ENCODE assay signal across 14 cellular contexts in the genomic region with DNA sequence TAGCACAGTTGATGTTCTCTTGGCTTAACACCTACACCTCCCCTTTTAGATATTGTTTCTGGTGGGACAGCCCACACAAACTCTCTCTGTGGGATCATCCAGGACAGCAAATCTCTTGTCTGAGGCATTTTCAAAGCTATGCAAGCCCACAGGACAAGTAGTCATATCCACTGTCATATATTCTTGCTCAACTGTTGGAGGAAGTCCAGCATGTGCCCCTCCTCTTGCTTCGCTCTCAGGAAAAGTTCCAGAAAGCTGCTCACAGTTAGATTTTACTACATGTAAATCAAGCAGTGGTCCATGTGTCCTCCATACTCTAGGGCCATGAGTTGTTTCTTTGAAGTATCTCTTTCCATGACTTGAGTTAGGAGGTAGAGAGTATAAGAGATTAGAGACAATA.
DNase-seq lines count a peak whose midpoint lies in the region; TF ChIP-seq lines count a peak whose summit lies in the region.
"Had no signal": no experiment of that assay in that cellular context is flagged by ENCODE, and none has a peak within 500 bp of the region (broad histone marks: within the 10 kb centered on the region; RNA-seq: fewer than 3 reads in every experiment).

No MANE protein-coding gene starts in this region.

- H3K9me3 ChIP-seq in GM23248 (ENCODE audit: low read depth), result no peaks in the 10 kb centered on the region
- H3K9me3 ChIP-seq: SJCRH30 had no signal

- H3K4me2 ChIP-seq in GM23248 (ENCODE audit: unreplicated experiment), result no peak overlapping the region

- H3K36me3 ChIP-seq in GM23248 (ENCODE audit: low read depth), result no peaks in the 10 kb centered on the region
- H3K36me3 ChIP-seq: SJCRH30 had no signal

- TF ChIP-seq CTCF in AG10803 (conservative IDR thresholded peaks at IDR 0.05; ENCODE audit: low read length), result no peak
- TF ChIP-seq CTCF in cardiac fibroblast (IDR thresholded peaks at IDR 0.05; ENCODE audit: low read depth, low read length), result no peak
- TF ChIP-seq CTCF in fibroblast of pulmonary artery (IDR thresholded peaks at IDR 0.05; ENCODE audit: low read length, missing control alignments), result no peak
- TF ChIP-seq CTCF in dorsolateral prefrontal cortex (IDR thresholded peaks at IDR 0.05 in 54 of 56, conservative IDR thresholded peaks at IDR 0.05 in 2 of 56; ENCODE audit: low read depth in 1 of 56, partially characterized antibody in 56 of 56), result no peak

- intact Hi-C loops in dorsolateral prefrontal cortex (cut with DNase I), result no loop called here

- H4K20me1 ChIP-seq in GM23248 (ENCODE audit: insufficient read depth), result no peaks in the 10 kb centered on the region

- no peaks in the 10 kb centered on the region; the same call in 1 of the 2 replicates for H3K4me1 ChIP-seq in GM23248 (ENCODE audit: insufficient read depth)

- no peaks in the 10 kb centered on the region for H3K9me2 ChIP-seq in GM23248 (ENCODE audit: insufficient read depth)

- H3K27me3 ChIP-seq in GM23248 (replicated peaks; ENCODE audit: insufficient read depth), result no peaks in the 10 kb centered on the region
- no peaks in the 10 kb centered on the region for H3K27me3 ChIP-seq in dorsolateral prefrontal cortex
- H3K27me3 ChIP-seq: SJCRH30 had no signal

- in situ Hi-C loops in GM23248 (cut with MboI), result no loop called here

- no peaks in the 10 kb centered on the region for H3K79me2 ChIP-seq in GM23248 (ENCODE audit: insufficient read depth)

- no peak overlapping the region for H3K27ac ChIP-seq in GM23248
- H3K27ac ChIP-seq in dorsolateral prefrontal cortex, result no peak overlapping the region
- H3K27ac ChIP-seq: SJCRH30 had no signal

- H3K9ac ChIP-seq in GM23248, result no peak overlapping the region

- peak; percentile 38 for DNase-seq in AG10803 (ENCODE audit: low read depth)
- DNase-seq in GM23248, result peak; percentile 57
- peak; percentile 48 to 51 for DNase-seq in cardiac fibroblast (ENCODE audit: low read depth in 2 of 2)
- DNase-seq in fibroblast of pulmonary artery (ENCODE audit: low read depth), result peak; percentile 23
- DNase-seq in DMS 273 treated with DMSO at 0.1 percent for 48 hours (lab: John Stamatoyannopoulos, UW), result no peak
- DNase-seq in NCI-H1930 (lab: John Stamatoyannopoulos, UW), result no peak
- DNase-seq in dorsolateral prefrontal cortex, result no peak
- DNase-seq in nucleus accumbens (lab: John Stamatoyannopoulos, UW), result no peak
- DNase-seq: AML-193, DND-41, GOT3, NCI-H1105, NCI-H1694, SJCRH30 had no signal

- H3F3A ChIP-seq in GM23248 (ENCODE audit: insufficient read depth), result no peaks in the 10 kb centered on the region

- no peak overlapping the region for H3K4me3 ChIP-seq in AG10803 (ENCODE audit: low read length)
- H3K4me3 ChIP-seq in GM23248, result no peak overlapping the region
- no peak overlapping the region for H3K4me3 ChIP-seq in cardiac fibroblast (replicated peaks in 1 of 2; ENCODE audit: low read depth in 2 of 2, low read length in 2 of 2)
- no peak overlapping the region for H3K4me3 ChIP-seq in fibroblast of pulmonary artery (replicated peaks; ENCODE audit: low read depth, low read length)
- H3K4me3 ChIP-seq in dorsolateral prefrontal cortex, result no peak overlapping the region
- H3K4me3 ChIP-seq: SJCRH30 had no signal

- no peak overlapping the region for H2AFZ ChIP-seq in GM23248

- 54 to 58% methylated on average over 1 of the region's 1 CpG for WGBS in GM23248 (ENCODE audit: low coverage in 1 of 2, low lambda C conversion rate in 2 of 2, missing lambda C conversion rate in 2 of 2), 2 experiments

Comparison
In these comparisons a context has a peak if more than half of its experiments do, and no peak if none do; other contexts are left out.
1. DNase-seq: peak in AG10803 (single experiment), GM23248 (single experiment), cardiac fibroblast (2 of 2) and fibroblast of pulmonary artery (single experiment); none in DMS 273 treated with DMSO at 0.1 percent for 48 hours (single experiment), NCI-H1930 (0 of 2), dorsolateral prefrontal cortex (0 of 10) and nucleus accumbens (0 of 56).